In the genomic region with DNA sequence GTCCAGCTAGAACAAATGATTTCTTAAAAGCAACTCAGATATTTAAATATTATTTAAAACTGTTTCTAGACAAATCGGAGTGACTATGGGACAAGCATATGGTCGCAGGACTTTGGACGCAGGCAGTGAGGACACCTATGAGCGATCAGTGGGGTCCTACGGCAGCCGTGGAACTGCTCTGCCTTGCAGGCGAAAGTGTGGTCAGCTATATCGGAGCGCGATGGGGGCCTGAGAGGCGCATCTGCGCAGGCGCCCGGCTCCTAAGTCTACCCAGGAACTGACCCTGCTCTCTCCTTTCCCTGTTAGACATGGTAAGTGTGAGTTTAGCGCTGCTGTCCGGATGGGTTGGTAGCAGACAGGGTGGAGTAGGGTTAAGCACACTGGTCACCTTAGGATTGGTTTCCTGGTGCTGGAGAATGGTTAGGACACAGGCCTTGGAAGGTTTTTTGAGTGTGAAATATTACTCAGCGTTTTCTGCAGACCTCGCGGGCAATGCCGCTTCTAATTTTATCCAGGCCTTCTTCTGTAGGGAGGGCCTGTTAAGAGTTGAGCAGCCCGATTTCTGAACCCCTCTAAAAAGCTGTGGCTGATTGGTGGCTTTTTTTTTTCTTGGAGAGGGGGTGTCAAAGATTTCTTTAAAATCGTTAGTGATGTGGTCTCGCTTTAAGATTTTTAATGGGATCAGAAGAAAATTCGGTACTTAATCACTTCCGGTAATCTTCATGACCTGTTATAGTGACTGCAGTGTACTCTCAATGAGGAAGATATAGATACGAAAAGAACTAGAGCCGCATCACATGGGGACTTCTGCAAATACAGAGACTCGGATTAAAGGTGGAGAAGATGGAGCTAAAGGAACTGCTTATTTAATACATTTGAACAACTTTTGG, we compare ENCODE assay signal across 1 cellular context.
TF ChIP-seq lines count a peak whose summit lies in the region.

TSS of gene RABGGTB (plus strand) at position 293 of the 890 bp plus-strand sequence. CDS start at position 309, 16 bp downstream.

TF ChIP-seq in K562, 482 proteins besides CTCF, POLR2A, EP300 and RAD21 (continued from another document and continues in another):
- TF ChIP-seq MGA (IDR thresholded peaks at IDR 0.05) (peak; percentile 89), CSDE1 (IDR thresholded peaks at IDR 0.05) (no peak), CREB1 (IDR thresholded peaks at IDR 0.05) (peak; percentile 52; the same call in 1 of the 2 replicates), CREB1 (CRISPR knock-in tag; IDR thresholded peaks at IDR 0.05) (no peak), BHLHE40 (IDR thresholded peaks at IDR 0.05; ENCODE audit: low read length) (peak; percentile 16; the same call in 1 of the 2 replicates), SOX6 (IDR thresholded peaks at IDR 0.05) (no peak), SFPQ (IDR thresholded peaks at IDR 0.05; ENCODE audit: low read depth, low read length) (no peak), ATF1 (CRISPR knock-in tag; IDR thresholded peaks at IDR 0.05) (no peak), ATF1 (tag; IDR thresholded peaks at IDR 0.05) (peak; percentile 69), SMARCA4 (IDR thresholded peaks at IDR 0.05) (no peak), CEBPB (tag; IDR thresholded peaks at IDR 0.05) (no peak), LCOR (CRISPR knock-in tag; IDR thresholded peaks at IDR 0.05) (no peak; the same call in 1 of the 2 replicates), ZSCAN29 (IDR thresholded peaks at IDR 0.05) (no peak), MCM7 (IDR thresholded peaks at IDR 0.05) (no peak), SMAD3 (CRISPR knock-in tag; conservative IDR thresholded peaks at IDR 0.05) (0 out of 2 replicates have a peak, but pooled peaks have one; percentile 9), ZNF146 (CRISPR knock-in tag; IDR thresholded peaks at IDR 0.05; ENCODE audit: unreplicated experiment) (no peak), CEBPZ (IDR thresholded peaks at IDR 0.05; ENCODE audit: borderline replicate concordance, low read depth, low read length) (no peak), KHSRP (IDR thresholded peaks at IDR 0.05) (no peak), SNAPC5 (CRISPR knock-in tag; IDR thresholded peaks at IDR 0.05) (no peak), ZEB2 (IDR thresholded peaks at IDR 0.05) (no peak), CREB3 (tag; conservative IDR thresholded peaks at IDR 0.05; ENCODE audit: low read depth) (no peak), MTA2 (IDR thresholded peaks at IDR 0.05; ENCODE audit: low read depth) (no peak), ZNF668 (CRISPR knock-in tag; IDR thresholded peaks at IDR 0.05) (no peak), ZNF174 (CRISPR knock-in tag; IDR thresholded peaks at IDR 0.05) (no peak)
- TF ChIP-seq, protein P1, sequence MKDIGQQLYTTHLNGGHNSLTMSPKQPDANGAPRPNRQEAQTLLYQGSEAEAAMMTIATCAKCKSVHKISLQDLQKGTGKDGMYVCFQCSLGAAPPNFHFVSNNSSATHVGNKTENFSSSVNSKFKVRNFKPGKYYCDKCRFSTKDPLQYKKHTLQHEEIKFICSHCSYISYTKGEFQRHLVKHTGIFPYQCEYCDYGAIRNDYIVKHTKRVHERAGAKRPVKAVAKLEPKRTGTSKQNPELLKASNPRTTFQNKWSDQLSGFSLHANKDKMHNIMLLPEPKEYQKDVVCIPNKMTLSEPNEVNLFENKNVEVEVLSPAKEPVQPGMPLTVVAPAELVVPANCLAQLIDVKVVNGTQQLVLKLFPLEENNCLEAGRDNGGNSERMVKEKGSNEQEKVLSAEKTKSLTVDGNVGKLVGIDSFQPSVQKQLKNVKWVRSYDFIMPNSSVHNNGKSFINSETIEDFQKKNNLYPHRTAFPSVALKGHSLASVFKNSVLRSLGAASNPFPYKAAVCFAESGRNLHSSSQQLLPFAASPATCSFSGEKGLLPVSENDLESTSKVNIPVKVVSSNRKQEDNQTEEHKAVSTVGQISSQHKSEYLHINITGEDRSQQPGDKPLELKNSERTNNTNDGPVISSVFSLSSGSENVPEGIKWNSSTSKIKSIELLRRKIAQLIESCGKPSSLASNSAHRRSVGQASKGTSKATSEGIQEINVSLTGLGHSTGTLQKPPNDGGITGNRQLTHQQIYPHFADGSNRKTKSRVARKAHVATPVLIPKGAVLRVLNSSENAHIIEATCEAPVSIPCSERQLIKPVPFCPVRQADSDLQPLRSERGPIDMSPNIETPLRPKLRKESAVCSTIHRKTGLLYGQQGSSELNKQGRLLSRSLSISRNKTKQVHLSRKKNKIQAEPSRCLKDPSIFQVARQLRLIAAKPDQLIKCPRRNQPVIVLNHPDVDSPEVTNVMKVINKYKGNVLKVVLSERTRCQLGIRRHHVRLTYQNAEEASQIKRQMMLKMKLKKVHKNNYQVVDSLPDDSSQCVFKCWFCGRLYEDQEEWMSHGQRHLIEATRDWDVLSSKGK (CRISPR knock-in tag; IDR thresholded peaks at IDR 0.05), result no peak
- TF ChIP-seq, protein P2, sequence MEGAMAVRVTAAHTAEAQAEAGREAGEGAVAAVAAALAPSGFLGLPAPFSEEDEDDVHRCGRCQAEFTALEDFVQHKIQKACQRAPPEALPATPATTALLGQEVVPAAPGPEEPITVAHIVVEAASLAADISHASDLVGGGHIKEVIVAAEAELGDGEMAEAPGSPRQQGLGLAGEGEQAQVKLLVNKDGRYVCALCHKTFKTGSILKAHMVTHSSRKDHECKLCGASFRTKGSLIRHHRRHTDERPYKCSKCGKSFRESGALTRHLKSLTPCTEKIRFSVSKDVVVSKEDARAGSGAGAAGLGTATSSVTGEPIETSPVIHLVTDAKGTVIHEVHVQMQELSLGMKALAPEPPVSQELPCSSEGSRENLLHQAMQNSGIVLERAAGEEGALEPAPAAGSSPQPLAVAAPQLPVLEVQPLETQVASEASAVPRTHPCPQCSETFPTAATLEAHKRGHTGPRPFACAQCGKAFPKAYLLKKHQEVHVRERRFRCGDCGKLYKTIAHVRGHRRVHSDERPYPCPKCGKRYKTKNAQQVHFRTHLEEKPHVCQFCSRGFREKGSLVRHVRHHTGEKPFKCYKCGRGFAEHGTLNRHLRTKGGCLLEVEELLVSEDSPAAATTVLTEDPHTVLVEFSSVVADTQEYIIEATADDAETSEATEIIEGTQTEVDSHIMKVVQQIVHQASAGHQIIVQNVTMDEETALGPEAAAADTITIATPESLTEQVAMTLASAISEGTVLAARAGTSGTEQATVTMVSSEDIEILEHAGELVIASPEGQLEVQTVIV (CRISPR knock-in tag; IDR thresholded peaks at IDR 0.05; ENCODE audit: borderline replicate concordance), result no peak
